17 cellular contexts compared by ENCODE assay signal in the genomic region with DNA sequence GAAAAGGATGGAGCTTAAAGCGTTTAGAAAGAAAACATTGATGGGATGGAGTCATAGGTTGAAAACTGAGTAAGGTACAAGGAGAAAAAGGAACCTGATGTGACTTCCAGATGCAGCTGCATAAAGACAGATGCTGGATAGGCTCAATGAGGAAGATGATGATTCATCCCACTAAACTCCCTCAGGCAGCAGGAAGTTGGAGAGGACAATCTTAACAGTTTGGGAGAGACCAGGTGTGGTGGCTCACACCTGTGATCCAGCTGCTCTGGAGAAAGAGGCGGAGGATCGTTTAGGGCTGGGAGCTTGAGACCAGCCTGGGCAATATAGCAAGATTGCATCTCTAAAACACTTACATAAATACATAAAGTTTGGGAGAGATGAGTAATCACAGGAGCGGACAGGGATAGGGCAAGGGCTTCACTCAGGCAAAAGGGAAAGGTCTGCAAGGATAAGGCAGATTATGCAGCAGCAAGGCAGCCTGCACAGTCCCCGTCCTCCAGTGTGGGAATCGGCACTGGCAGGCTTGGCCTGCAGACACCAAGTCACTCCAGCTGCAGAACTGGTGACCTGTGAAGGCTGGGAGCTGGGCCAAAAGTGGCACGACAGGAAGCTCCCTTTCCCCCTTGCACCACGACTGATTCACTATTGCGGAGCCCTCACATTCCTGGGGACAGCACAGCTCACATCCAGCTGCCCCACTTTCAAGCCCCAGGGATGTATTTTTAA.
DNase-seq lines count a peak whose midpoint lies in the region; ATAC-seq and TF ChIP-seq lines count a peak whose summit lies in the region.
"Had no signal": no experiment of that assay in that cellular context is flagged by ENCODE, and none has a peak within 500 bp of the region (broad histone marks: within the 10 kb centered on the region; RNA-seq: fewer than 3 reads in every experiment).

No MANE protein-coding gene starts in this region.

- no peak overlapping the region for H3K27ac Mint-ChIP-seq in osteocyte (ENCODE audit: unreplicated experiment)
- H3K27ac Mint-ChIP-seq: activated naive CD4-positive, alpha-beta T cell treated with anti-CD3 and anti-CD28 coated beads, Interleukin-2, amount 10 ng/mL, durations not matched to agents 7 days and 5 days had no signal

- intact Hi-C loops in esophagus muscularis mucosa (cut with DNase I), result no loop called here

- no peaks in the 10 kb centered on the region for H3K9me3 Mint-ChIP-seq in osteocyte (ENCODE audit: unreplicated experiment)
- H3K9me3 Mint-ChIP-seq: activated naive CD4-positive, alpha-beta T cell treated with anti-CD3 and anti-CD28 coated beads, Interleukin-2, amount 10 ng/mL, durations not matched to agents 7 days and 5 days had no signal

- TF ChIP-seq POLR2A in esophagus muscularis mucosa (IDR thresholded peaks at IDR 0.05; ENCODE audit: low read depth), result no peak

- H3K9me3 ChIP-seq in esophagus muscularis mucosa, result no peaks in the 10 kb centered on the region
- H3K9me3 ChIP-seq: SJCRH30, tibial artery had no signal

- peak; percentile 51 for DNase-seq in COLO668 (lab: John Stamatoyannopoulos, UW; ENCODE audit: unreplicated experiment)
- peak; percentile 1 for DNase-seq in NCI-H1105 (lab: John Stamatoyannopoulos, UW)
- DNase-seq in esophagus muscularis mucosa (ENCODE audit: extremely low spot score), result peak; percentile 81
- peak; percentile 69 for DNase-seq in osteocyte (ENCODE audit: extremely low spot score, unreplicated experiment)
- no peak for DNase-seq in COR-L47 (lab: John Stamatoyannopoulos, UW)
- DNase-seq in effector CD4-positive, alpha-beta T cell, result no peak
- DNase-seq: activated CD4-positive, alpha-beta T cell treated with anti-CD3 and anti-CD28 coated beads for 48 hours; activated naive CD4-positive, alpha-beta T cell treated with anti-CD3 and anti-CD28 coated beads, Interleukin-2, amount 10 ng/mL, durations not matched to agents 7 days and 5 days; activated T-cell treated with anti-CD3 and anti-CD28 coated beads, Interleukin-2, amount 50 U/mL, for 1 hour; DMS79 treated with DMSO at 0.1 percent for 48 hours; midbrain; SJCRH30; stimulated activated CD4-positive, alpha-beta T cell treated with anti-CD3 and anti-CD28 coated beads, Interleukin-4, amount 100 ng/mL, for 4 hours; T-helper 9 cell; tibial artery had no signal

- TF ChIP-seq EP300 in esophagus muscularis mucosa (IDR thresholded peaks at IDR 0.05), result no peak

- no peaks in the 10 kb centered on the region for H3K27me3 ChIP-seq in esophagus muscularis mucosa
- H3K27me3 ChIP-seq: SJCRH30, tibial artery had no signal

- peaks cover 0 to 14% (median 0%) of the 10 kb centered on the region in 4 donors for H3K4me1 ChIP-seq in esophagus muscularis mucosa
- H3K4me1 ChIP-seq: SJCRH30 had no signal

- no peaks in the 10 kb centered on the region for H3K27me3 Mint-ChIP-seq in osteocyte (ENCODE audit: unreplicated experiment)

- ATAC-seq in GM18873 (IDR thresholded peaks at IDR 0.05; ENCODE audit: low FRiP score, unreplicated experiment) (no peak), HG02884 (IDR thresholded peaks at IDR 0.05; ENCODE audit: unreplicated experiment) (no peak)

- no peak overlapping the region for H3K27ac ChIP-seq in esophagus muscularis mucosa (replicated peaks in 1 of 4)
- H3K27ac ChIP-seq: SJCRH30, tibial artery had no signal

- no peaks in the 10 kb centered on the region for H3K36me3 Mint-ChIP-seq in osteocyte (ENCODE audit: unreplicated experiment)
- H3K36me3 Mint-ChIP-seq: activated naive CD4-positive, alpha-beta T cell treated with anti-CD3 and anti-CD28 coated beads, Interleukin-2, amount 10 ng/mL, durations not matched to agents 7 days and 5 days had no signal

- H3K4me3 ChIP-seq in esophagus muscularis mucosa, result no peak overlapping the region
- H3K4me3 ChIP-seq: SJCRH30, tibial artery had no signal

- H3K4me3 Mint-ChIP-seq in osteocyte (ENCODE audit: unreplicated experiment), result no peak overlapping the region
- H3K4me3 Mint-ChIP-seq: activated naive CD4-positive, alpha-beta T cell treated with anti-CD3 and anti-CD28 coated beads, Interleukin-2, amount 10 ng/mL, durations not matched to agents 7 days and 5 days had no signal

- H3K4me1 Mint-ChIP-seq in osteocyte (ENCODE audit: unreplicated experiment), result no peaks in the 10 kb centered on the region
- H3K4me1 Mint-ChIP-seq: activated naive CD4-positive, alpha-beta T cell treated with anti-CD3 and anti-CD28 coated beads, Interleukin-2, amount 10 ng/mL, durations not matched to agents 7 days and 5 days had no signal

- WGBS in esophagus muscularis mucosa, result 75% methylated on average over 9 of the region's 9 CpGs

- no peak for TF ChIP-seq CTCF in esophagus muscularis mucosa (IDR thresholded peaks at IDR 0.05)
- no peak for TF ChIP-seq CTCF in osteocyte (IDR thresholded peaks at IDR 0.05)

- no peaks in the 10 kb centered on the region for H3K36me3 ChIP-seq in esophagus muscularis mucosa
- H3K36me3 ChIP-seq: SJCRH30, tibial artery had no signal

Comparison
In these comparisons a context has a peak if more than half of its experiments do, and no peak if none do; other contexts are left out.
1. DNase-seq: peak in COLO668 (single experiment), NCI-H1105 (single experiment), esophagus muscularis mucosa (single experiment) and osteocyte (single experiment); none in COR-L47 (single experiment) and effector CD4-positive, alpha-beta T cell (single experiment).